ENCODE assay signal across 9 cellular contexts in genomic region chr22:29689872-29690213, GRCh38. TPM values are rescaled to one million over a fixed set of nuclear protein-coding genes. Genes with fewer than 3 reads are reported as not detected.
DNase-seq lines count a peak whose midpoint lies in the region; ATAC-seq and TF ChIP-seq lines count a peak whose summit lies in the region.
"Had no signal": no experiment of that assay in that cellular context is flagged by ENCODE, and none has a peak within 500 bp of the region (broad histone marks: within the 10 kb centered on the region; RNA-seq: fewer than 3 reads in every experiment).

No MANE protein-coding gene starts in this region.

- no peaks in the 10 kb centered on the region for H3K27me3 Mint-ChIP-seq in activated CD4-positive, alpha-beta T cell treated with anti-CD3 and anti-CD28 coated beads, Interleukin-2, amount 10 ng/mL, durations not matched to agents 7 days and 5 days
- no peaks in the 10 kb centered on the region for H3K27me3 Mint-ChIP-seq in nephron (ENCODE audit: low read depth)

- POLR2A ChIA-PET in activated CD4-positive, alpha-beta T cell treated with anti-CD3 and anti-CD28 coated beads, Interleukin-2, amount 10 ng/mL, durations not matched to agents 7 days and 5 days (lab: Charles Lee) = no interaction called here

- H3K4me3 ChIP-seq in epithelial cell of proximal tubule (ENCODE audit: low read depth, low read length) = no peak overlapping the region

- no peak overlapping the region for H3K4me3 Mint-ChIP-seq in activated CD4-positive, alpha-beta T cell treated with anti-CD3 and anti-CD28 coated beads, Interleukin-2, amount 10 ng/mL, durations not matched to agents 7 days and 5 days
- H3K4me3 Mint-ChIP-seq in nephron = peak overlapping the region in 2 of 3 experiments; percentile 0 to 42
- H3K4me3 Mint-ChIP-seq: T-helper 1 cell treated with Interleukin-12 subunit alpha and Interleukin-12 subunit beta and Interleukin-4 antibody, amounts not matched to agents 30 μg/mL and 1 μg/mL, for 36 hours had no signal

- H3K4me1 Mint-ChIP-seq in activated CD4-positive, alpha-beta T cell treated with anti-CD3 and anti-CD28 coated beads, Interleukin-2, amount 10 ng/mL, durations not matched to agents 7 days and 5 days = no peaks in the 10 kb centered on the region
- peaks cover 68% of the 10 kb centered on the region for H3K4me1 Mint-ChIP-seq in nephron

- H3K27ac Mint-ChIP-seq in activated CD4-positive, alpha-beta T cell treated with anti-CD3 and anti-CD28 coated beads, Interleukin-2, amount 10 ng/mL, durations not matched to agents 7 days and 5 days = no peak overlapping the region
- H3K27ac Mint-ChIP-seq in nephron = peak overlapping the region; percentile 71 to 95 (median 86)
- H3K27ac Mint-ChIP-seq: T-helper 1 cell treated with Interleukin-12 subunit alpha and Interleukin-12 subunit beta and Interleukin-4 antibody, amounts not matched to agents 30 μg/mL and 1 μg/mL, for 36 hours had no signal

- no peak for ATAC-seq in GM19397 (IDR thresholded peaks at IDR 0.05; ENCODE audit: unreplicated experiment)

- CTCF ChIA-PET in activated CD4-positive, alpha-beta T cell treated with anti-CD3 and anti-CD28 coated beads, Interleukin-2, amount 10 ng/mL, durations not matched to agents 7 days and 5 days (lab: Charles Lee) = interaction anchor here (1.0 to 1.8 kb wide), 3 partner anchors 10 to 125 kb away, joined by 3 to 7 read pairs (median 3); no protein-coding TSS in a partner anchor

- peaks cover 5% of the 10 kb centered on the region for H3K36me3 Mint-ChIP-seq in activated CD4-positive, alpha-beta T cell treated with anti-CD3 and anti-CD28 coated beads, Interleukin-2, amount 10 ng/mL, durations not matched to agents 7 days and 5 days (ENCODE audit: low read depth)
- peaks cover 31% of the 10 kb centered on the region for H3K36me3 Mint-ChIP-seq in nephron (ENCODE audit: low read depth)

- H3K9me3 Mint-ChIP-seq in activated CD4-positive, alpha-beta T cell treated with anti-CD3 and anti-CD28 coated beads, Interleukin-2, amount 10 ng/mL, durations not matched to agents 7 days and 5 days = no peaks in the 10 kb centered on the region
- no peaks in the 10 kb centered on the region for H3K9me3 Mint-ChIP-seq in nephron
- H3K9me3 Mint-ChIP-seq: T-helper 1 cell treated with Interleukin-12 subunit alpha and Interleukin-12 subunit beta and Interleukin-4 antibody, amounts not matched to agents 30 μg/mL and 1 μg/mL, for 36 hours had no signal

- DNase-seq in ELR (ENCODE audit: low read depth) (peak; percentile 46), NCI-H1092 (lab: John Stamatoyannopoulos, UW) (peak; percentile 47), epithelial cell of proximal tubule (ENCODE audit: low read depth) (no peak), ureter (ENCODE audit: low spot score) (peak; percentile 70), NCI-H187 treated with DMSO at 0.1 percent for 48 hours (lab: John Stamatoyannopoulos, UW) (no peak)
- DNase-seq in activated CD4-positive, alpha-beta T cell treated with anti-CD3 and anti-CD28 coated beads, Interleukin-2, amount 10 ng/mL, durations not matched to agents 7 days and 5 days = peak; percentile 47

- TF ChIP-seq CTCF in epithelial cell of proximal tubule (conservative IDR thresholded peaks at IDR 0.05; ENCODE audit: low read depth, low read length) (peak; percentile 79), nephron (IDR thresholded peaks at IDR 0.05; ENCODE audit: unreplicated experiment in 3 of 3) (peak; percentile 67 to 82 (median 77))

RNA-seq across cellular contexts. Expression of gene CABP7, which starts 30.0 kb away (rescaled TPM):
- under 1 TPM in 1 of 2 experiments, not detected in 1; 0.06 TPM for total RNA-seq in activated CD4-positive, alpha-beta T cell treated with anti-CD3 and anti-CD28 coated beads, Interleukin-2, amount 10 ng/mL, durations not matched to agents 7 days and 5 days
- total RNA-seq in epithelial cell of proximal tubule (0.22 TPM in 1 of 2 replicates, not detected in the other), ureter (not detected)

Comparison
In these comparisons a context has a peak if more than half of its experiments do, and no peak if none do; other contexts are left out.
1. DNase-seq: peak in ELR (single experiment), NCI-H1092 (single experiment), activated CD4-positive, alpha-beta T cell treated with anti-CD3 and anti-CD28 coated beads, Interleukin-2, amount 10 ng/mL, durations not matched to agents 7 days and 5 days (single experiment) and ureter (single experiment); none in epithelial cell of proximal tubule (single experiment) and NCI-H187 treated with DMSO at 0.1 percent for 48 hours (single experiment).